24 cellular contexts compared by ENCODE assay signal in genomic region chr5:66646570-66646969, GRCh38. TPM values are rescaled to one million over a fixed set of nuclear protein-coding genes. Genes with fewer than 3 reads are reported as not detected.
DNase-seq lines count a peak whose midpoint lies in the region; ATAC-seq and TF ChIP-seq lines count a peak whose summit lies in the region.
"Had no signal": no experiment of that assay in that cellular context is flagged by ENCODE, and none has a peak within 500 bp of the region (broad histone marks: within the 10 kb centered on the region; RNA-seq: fewer than 3 reads in every experiment).

No MANE protein-coding gene starts in this region.

- no peaks in the 10 kb centered on the region for H3K27me3 ChIP-seq in left ventricle myocardium inferior (ENCODE audit: low read depth)
- H3K27me3 ChIP-seq: heart left ventricle, SJSA1, suprapubic skin had no signal

- H3K27ac ChIP-seq in left ventricle myocardium inferior (replicated peaks), result no peak overlapping the region
- H3K27ac ChIP-seq: A549, KMS-11, SJSA1, suprapubic skin, VCaP had no signal

- H3K36me3 ChIP-seq in left ventricle myocardium inferior, result no peaks in the 10 kb centered on the region
- H3K36me3 ChIP-seq: heart left ventricle, SJSA1, suprapubic skin had no signal

- peaks cover 10% of the 10 kb centered on the region for H3K9me3 ChIP-seq in left ventricle myocardium inferior (replicated peaks)
- H3K9me3 ChIP-seq: A549, mucosa of descending colon, SJSA1, suprapubic skin had no signal

- ATAC-seq in Right ventricle myocardium inferior (peak; percentile 59), sciatic nerve (peak; percentile 32), HG03432 (IDR thresholded peaks at IDR 0.05; ENCODE audit: unreplicated experiment) (no peak)
- ATAC-seq: A549; activated T-helper 17 cell treated with anti-CD3 and anti-CD28 coated beads, Interleukin-2, amount 50 U/mL, for 72 hours; mucosa of descending colon; T-helper 17 cell had no signal

- DNase-seq in Right ventricle myocardium inferior (ENCODE audit: missing footprints), result no peak
- no peak for DNase-seq in left ventricle myocardium inferior
- DNase-seq in NOMO-1 treated with dmso at 0.1 percent for 144 hours (lab: John Stamatoyannopoulos, UW; ENCODE audit: unreplicated experiment), result peak; percentile 3
- peak; percentile 12 for DNase-seq in epithelial cell of esophagus (ENCODE audit: low read depth)
- DNase-seq in sciatic nerve (ENCODE audit: low spot score), result no peak
- DNase-seq in superior temporal gyrus (ENCODE audit: extremely low spot score), result no peak
- no peak for DNase-seq in GM20000 (ENCODE audit: low spot score)
- DNase-seq: activated CD8-positive, alpha-beta memory T cell treated with anti-CD3 and anti-CD28 coated beads, Interleukin-2, amount 50 U/mL, for 4 hours; activated naive CD8-positive, alpha-beta T cell treated with anti-CD3 and anti-CD28 coated beads for 36 hours; DMS79; endodermal cell; heart left ventricle; mucosa of descending colon; NCI-H187; NCI-H526; nephron progenitor cell; T-helper 17 cell had no signal

- no peak for TF ChIP-seq CTCF in left ventricle myocardium inferior (IDR thresholded peaks at IDR 0.05; ENCODE audit: borderline replicate concordance)
- no peak for TF ChIP-seq CTCF in epithelial cell of esophagus (IDR thresholded peaks at IDR 0.05; ENCODE audit: insufficient read depth, low read depth, low read length, missing control alignments)
- no peak for TF ChIP-seq CTCF in GM20000 (IDR thresholded peaks at IDR 0.05; ENCODE audit: extremely low read depth, missing control alignments)

- peaks cover 18% of the 10 kb centered on the region for H3K4me1 ChIP-seq in left ventricle myocardium inferior
- H3K4me1 ChIP-seq: A549, SJSA1, suprapubic skin had no signal

- no peak overlapping the region for H3K4me3 ChIP-seq in left ventricle myocardium inferior
- no peak overlapping the region for H3K4me3 ChIP-seq in epithelial cell of esophagus (ENCODE audit: low read length)
- H3K4me3 ChIP-seq: A549, heart left ventricle, mucosa of descending colon, SJSA1, suprapubic skin had no signal

- intact Hi-C loops in Right ventricle myocardium inferior (cut with DNase I), result no loop called here
- intact Hi-C loops in left ventricle myocardium inferior (cut with micrococcal nuclease), result no loop called here
- intact Hi-C loops in sciatic nerve (cut with DNase I), result no loop called here

RNA-seq across cellular contexts. Expression of gene MAST4, which starts 50.4 kb away (rescaled TPM):
- 39.6 TPM for total RNA-seq in Right ventricle myocardium inferior
- 55.7 TPM for total RNA-seq in left ventricle myocardium inferior
- 47.9 TPM for total RNA-seq in sciatic nerve

Comparison
In these comparisons a context has a peak if more than half of its experiments do, and no peak if none do; other contexts are left out.
1. DNase-seq: peak in NOMO-1 treated with dmso at 0.1 percent for 144 hours (single experiment) and epithelial cell of esophagus (single experiment); none in Right ventricle myocardium inferior (single experiment), left ventricle myocardium inferior (single experiment), sciatic nerve (single experiment), superior temporal gyrus (single experiment) and GM20000 (single experiment).